In genomic region chr12:23666866-23667265, GRCh38 we compare ENCODE assay signal across 18 cellular contexts.
A peak's percentile ranks its signal among the peaks of the same experiment; 100 is the strongest.
DNase-seq lines count a peak whose midpoint lies in the region; ATAC-seq and TF ChIP-seq lines count a peak whose summit lies in the region.
"Had no signal": no experiment of that assay in that cellular context is flagged by ENCODE, and none has a peak within 500 bp of the region (broad histone marks: within the 10 kb centered on the region; RNA-seq: fewer than 3 reads in every experiment).

No MANE protein-coding gene starts in this region.

- H3K9me3 ChIP-seq in H9 (ENCODE audit: control insufficient read depth, low read depth, low read length), result no peaks in the 10 kb centered on the region
- H3K9me3 ChIP-seq in CD8-positive, alpha-beta memory T cell (ENCODE audit: low read length), result no peaks in the 10 kb centered on the region
- H3K9me3 ChIP-seq in uterus, result no peaks in the 10 kb centered on the region
- H3K9me3 ChIP-seq: BLaER1 treated with 17β-estradiol and CSF1 and Interleukin-3, amounts not matched to agents 10 nM and 100 nM; Caco-2 had no signal

- no peaks in the 10 kb centered on the region for H3K79me1 ChIP-seq in H9 (ENCODE audit: insufficient read depth, low read depth, low read length, poor library complexity, severe bottlenecking)

- intact Hi-C loops in activated naive CD4-positive, alpha-beta T cell treated with anti-CD3 and anti-CD28 coated beads for 36 hours (cut with micrococcal nuclease), result no loop called here
- intact Hi-C loops in uterus (cut with DNase I; ENCODE audit: low total_unique reads), result no loop called here

- H3K4me3 ChIP-seq in CD8-positive, alpha-beta memory T cell (ENCODE audit: low read length), result no peak overlapping the region
- no peak overlapping the region for H3K4me3 ChIP-seq in uterus
- H3K4me3 ChIP-seq: BLaER1 treated with 17β-estradiol and CSF1 and Interleukin-3, amounts not matched to agents 10 nM and 100 nM had no signal

- H3K23me2 ChIP-seq in H9 (ENCODE audit: insufficient read length, low read depth, low read length, poor library complexity, severe bottlenecking), result no peaks in the 10 kb centered on the region

- no peaks in the 10 kb centered on the region for H3K9me3 Mint-ChIP-seq in H9
- no peaks in the 10 kb centered on the region for H3K9me3 Mint-ChIP-seq in WTC11
- no peaks in the 10 kb centered on the region for H3K9me3 Mint-ChIP-seq in neural crest cell
- H3K9me3 Mint-ChIP-seq in CD8-positive, alpha-beta memory T cell, result peaks cover 0 to 15% (median 0%) of the 10 kb centered on the region in 5 donors
- no peaks in the 10 kb centered on the region for H3K9me3 Mint-ChIP-seq in activated naive CD4-positive, alpha-beta T cell treated with anti-CD3 and anti-CD28 coated beads for 36 hours

- H3K4me1 ChIP-seq in H9 (ENCODE audit: insufficient read depth, low read length), result no peaks in the 10 kb centered on the region
- no peaks in the 10 kb centered on the region for H3K4me1 ChIP-seq in CD8-positive, alpha-beta memory T cell (ENCODE audit: insufficient read depth, low read length)
- H3K4me1 ChIP-seq in uterus, result no peaks in the 10 kb centered on the region
- H3K4me1 ChIP-seq: Caco-2 had no signal

- no peak overlapping the region for H3K9ac ChIP-seq in H9 (ENCODE audit: extremely low read depth, insufficient read length, low read length)
- H3K9ac ChIP-seq: BLaER1 treated with 17β-estradiol and CSF1 and Interleukin-3, amounts not matched to agents 10 nM and 100 nM had no signal

- DNase-seq in H9 (no peak), WTC11 (ENCODE audit: low spot score) (peak; percentile 10), iPS-NIHi11 (ENCODE audit: low spot score) (peak; percentile 10), neural crest cell (ENCODE audit: low read depth, low spot score) (no peak), medulla oblongata (ENCODE audit: extremely low spot score) (no peak), uterus (no peak)
- DNase-seq in CD8-positive, alpha-beta memory T cell, result no peak
- DNase-seq in activated naive CD4-positive, alpha-beta T cell treated with anti-CD3 and anti-CD28 coated beads for 36 hours, result no peak
- DNase-seq: 8988T; Caco-2; CD4-positive, CD25-positive, alpha-beta regulatory T cell; DMS153; DMS79; GDM1; KG1 had no signal

- H3K27ac ChIP-seq in H9 (ENCODE audit: insufficient read length, low read depth, low read length), result no peak overlapping the region
- no peak overlapping the region for H3K27ac ChIP-seq in CD8-positive, alpha-beta memory T cell (ENCODE audit: low read depth, low read length)
- no peak overlapping the region for H3K27ac ChIP-seq in uterus
- H3K27ac ChIP-seq: BLaER1 treated with 17β-estradiol and CSF1 and Interleukin-3, amounts not matched to agents 10 nM and 100 nM had no signal

- no peak overlapping the region for H2BK15ac ChIP-seq in H9 (ENCODE audit: low read depth, low read length)

- H2AFZ ChIP-seq in H9 (ENCODE audit: low read length), result no peak overlapping the region

- H3K4me2 ChIP-seq in H9 (ENCODE audit: insufficient read depth, insufficient read length, low read length), result no peak overlapping the region

- CTCF ChIA-PET in WTC11 (lab: Charles Lee), result no interaction called here
- CTCF ChIA-PET in CD8-positive, alpha-beta memory T cell (lab: Charles Lee), result no interaction called here
- CTCF ChIA-PET in activated naive CD4-positive, alpha-beta T cell treated with anti-CD3 and anti-CD28 coated beads for 36 hours (lab: Charles Lee), result no interaction called here

- no peak overlapping the region for H2BK5ac ChIP-seq in H9 (ENCODE audit: insufficient read length, low read length)

- H3K27ac Mint-ChIP-seq in H9 (peak overlapping the region; percentile 65 to 72 (median 69); a peak in 5 of 7 replicates), WTC11 (no peak overlapping the region), neural crest cell (ENCODE audit: unreplicated experiment) (peak overlapping the region; percentile 72)
- H3K27ac Mint-ChIP-seq in CD8-positive, alpha-beta memory T cell, result no peak overlapping the region
- H3K27ac Mint-ChIP-seq in activated naive CD4-positive, alpha-beta T cell treated with anti-CD3 and anti-CD28 coated beads for 36 hours, result no peak overlapping the region
- H3K27ac Mint-ChIP-seq: B cell; CD4-positive, CD25-positive, alpha-beta regulatory T cell had no signal

- WGBS in H9 (ENCODE audit: extremely low coverage, insufficient read length, low lambda C conversion rate), result no CpG with 5 or more reads among the region's 5 CpGs

- POLR2A ChIA-PET in WTC11 (lab: Charles Lee), result interaction anchor here (0.5 kb wide), 1 partner anchor 106 kb away, joined by 6 read pairs; no protein-coding TSS in a partner anchor
- POLR2A ChIA-PET in CD8-positive, alpha-beta memory T cell (lab: Charles Lee), result no interaction called here

- H3K79me2 ChIP-seq in H9 (ENCODE audit: insufficient read depth, low read length), result no peaks in the 10 kb centered on the region

- H3K4me1 Mint-ChIP-seq in H9 (peaks cover 11 to 14% of the 10 kb centered on the region in 2 experiments), WTC11 (peaks cover 12% of the 10 kb centered on the region), neural crest cell (peaks cover 10% of the 10 kb centered on the region)
- H3K4me1 Mint-ChIP-seq in CD8-positive, alpha-beta memory T cell, result no peaks in the 10 kb centered on the region
- no peaks in the 10 kb centered on the region for H3K4me1 Mint-ChIP-seq in activated naive CD4-positive, alpha-beta T cell treated with anti-CD3 and anti-CD28 coated beads for 36 hours (ENCODE audit: low read depth)
- H3K4me1 Mint-ChIP-seq: CD4-positive, CD25-positive, alpha-beta regulatory T cell had no signal

- ATAC-seq in WTC11, result peak; percentile 79
- ATAC-seq: HCT116 had no signal

- H3K36me3 Mint-ChIP-seq in H9 (ENCODE audit: insufficient read depth in 1 of 3, low read depth in 3 of 3) (no peaks in the 10 kb centered on the region), WTC11 (no peaks in the 10 kb centered on the region), neural crest cell (ENCODE audit: low read depth) (peaks cover 2% of the 10 kb centered on the region)
- H3K36me3 Mint-ChIP-seq in CD8-positive, alpha-beta memory T cell, result no peaks in the 10 kb centered on the region
- H3K36me3 Mint-ChIP-seq in activated naive CD4-positive, alpha-beta T cell treated with anti-CD3 and anti-CD28 coated beads for 36 hours (ENCODE audit: low read depth), result no peaks in the 10 kb centered on the region
- H3K36me3 Mint-ChIP-seq: CD4-positive, CD25-positive, alpha-beta regulatory T cell had no signal

- no peak overlapping the region for H3K18ac ChIP-seq in H9 (ENCODE audit: insufficient read length, low read depth, low read length)

- TF ChIP-seq POLR2A in uterus (IDR thresholded peaks at IDR 0.05), result no peak

- no peak for TF ChIP-seq CTCF in H9 (conservative IDR thresholded peaks at IDR 0.05)
- no peak for TF ChIP-seq CTCF in WTC11 (IDR thresholded peaks at IDR 0.05)
- TF ChIP-seq CTCF in neural crest cell (conservative IDR thresholded peaks at IDR 0.05), result no peak
- no peak for TF ChIP-seq CTCF in uterus (IDR thresholded peaks at IDR 0.05)

- H4K8ac ChIP-seq in H9 (replicated peaks; ENCODE audit: insufficient read length, low read depth, low read length), result no peak overlapping the region

- H3K4me3 Mint-ChIP-seq in H9 (peak overlapping the region in 1 of 2 experiments; percentile 13; a peak in 1 of 5 replicates), WTC11 (no peak overlapping the region), neural crest cell (no peak overlapping the region)
- no peak overlapping the region for H3K4me3 Mint-ChIP-seq in CD8-positive, alpha-beta memory T cell
- no peak overlapping the region for H3K4me3 Mint-ChIP-seq in activated naive CD4-positive, alpha-beta T cell treated with anti-CD3 and anti-CD28 coated beads for 36 hours
- H3K4me3 Mint-ChIP-seq: B cell; CD4-positive, CD25-positive, alpha-beta regulatory T cell had no signal

- no peak overlapping the region for H3T11ph ChIP-seq in H9 (ENCODE audit: low read length)

- no peak overlapping the region for H3K23ac ChIP-seq in H9 (ENCODE audit: insufficient read length, low read depth, low read length)

- no peak overlapping the region for H2AK5ac ChIP-seq in H9 (ENCODE audit: insufficient read length, low read length)

- H3K4ac ChIP-seq in H9 (ENCODE audit: low read depth, low read length), result no peak overlapping the region

- H2BK120ac ChIP-seq in H9 (ENCODE audit: low read depth, low read length, poor library complexity, severe bottlenecking), result no peak overlapping the region

- H2BK20ac ChIP-seq in H9 (ENCODE audit: low read depth, low read length, poor library complexity, severe bottlenecking), result no peak overlapping the region

- no peak overlapping the region for H4K5ac ChIP-seq in H9 (ENCODE audit: insufficient read length, low read depth, low read length)

- no peaks in the 10 kb centered on the region for H4K20me1 ChIP-seq in H9 (ENCODE audit: control insufficient read depth, insufficient read depth, insufficient read length)
- H4K20me1 ChIP-seq: BLaER1 treated with 17β-estradiol and CSF1 and Interleukin-3, amounts not matched to agents 10 nM and 100 nM had no signal

- H3K27me3 Mint-ChIP-seq in H9 (ENCODE audit: low read depth), result no peaks in the 10 kb centered on the region
- no peaks in the 10 kb centered on the region for H3K27me3 Mint-ChIP-seq in WTC11 (ENCODE audit: low read depth)
- H3K27me3 Mint-ChIP-seq in neural crest cell (ENCODE audit: low read depth), result no peaks in the 10 kb centered on the region
- no peaks in the 10 kb centered on the region for H3K27me3 Mint-ChIP-seq in CD8-positive, alpha-beta memory T cell
- no peaks in the 10 kb centered on the region for H3K27me3 Mint-ChIP-seq in activated naive CD4-positive, alpha-beta T cell treated with anti-CD3 and anti-CD28 coated beads for 36 hours (ENCODE audit: low read depth)
- H3K27me3 Mint-ChIP-seq: B cell; CD4-positive, CD25-positive, alpha-beta regulatory T cell had no signal

- H3K27me3 ChIP-seq in H9 (ENCODE audit: insufficient read depth, low read length), result no peaks in the 10 kb centered on the region
- H3K27me3 ChIP-seq in CD8-positive, alpha-beta memory T cell (ENCODE audit: insufficient read depth, low read length, poor library complexity, severe bottlenecking), result no peaks in the 10 kb centered on the region
- H3K27me3 ChIP-seq in uterus, result no peaks in the 10 kb centered on the region
- H3K27me3 ChIP-seq: BLaER1 treated with 17β-estradiol and CSF1 and Interleukin-3, amounts not matched to agents 10 nM and 100 nM had no signal

- H3K36me3 ChIP-seq in CD8-positive, alpha-beta memory T cell (ENCODE audit: insufficient read depth, low read length), result no peaks in the 10 kb centered on the region
- no peaks in the 10 kb centered on the region for H3K36me3 ChIP-seq in uterus
- H3K36me3 ChIP-seq: BLaER1 treated with 17β-estradiol and CSF1 and Interleukin-3, amounts not matched to agents 10 nM and 100 nM had no signal

- no peak overlapping the region for H3K14ac ChIP-seq in H9 (ENCODE audit: insufficient read depth, low read length)

- no peak overlapping the region for H2BK12ac ChIP-seq in H9 (ENCODE audit: insufficient read length, low read depth, low read length)

- no peak overlapping the region for H3K56ac ChIP-seq in H9 (ENCODE audit: insufficient read length, low read depth, low read length)

- no peak overlapping the region for H4K91ac ChIP-seq in H9 (ENCODE audit: insufficient read length, low read depth, low read length)

Comparison
In these comparisons a context has a peak if more than half of its experiments do, and no peak if none do; other contexts are left out.
1. DNase-seq: peak in WTC11 (single experiment) and iPS-NIHi11 (single experiment); none in H9 (single experiment), neural crest cell (single experiment), medulla oblongata (single experiment), CD8-positive, alpha-beta memory T cell (0 of 5), activated naive CD4-positive, alpha-beta T cell treated with anti-CD3 and anti-CD28 coated beads for 36 hours (single experiment) and uterus (0 of 2).
2. H3K27ac Mint-ChIP-seq: peak in H9 (3 of 3) and neural crest cell (single experiment); none in WTC11 (single experiment), CD8-positive, alpha-beta memory T cell (0 of 8) and activated naive CD4-positive, alpha-beta T cell treated with anti-CD3 and anti-CD28 coated beads for 36 hours (single experiment).